Comparison of ENCODE assay signal across 2 cellular contexts in genomic region chr6:43738267-43738676, GRCh38.
TF ChIP-seq lines count a peak whose summit lies in the region.

No MANE protein-coding gene starts in this region.

TF ChIP-seq in HEK293, 187 proteins besides CTCF, POLR2A, EP300 and RAD21 (continued from another document):
- TF ChIP-seq ZSCAN4 (tag by site-specific recombination; IDR thresholded peaks at IDR 0.05) (peak; percentile 95), ZNF596 (tag by site-specific recombination; IDR thresholded peaks at IDR 0.05) (no peak)

TF ChIP-seq in GM23338, 12 proteins besides CTCF, POLR2A, EP300 and RAD21 (continued from another document):
- no peak for TF ChIP-seq REST (IDR thresholded peaks at IDR 0.05; ENCODE audit: unreplicated experiment)
- no peak for TF ChIP-seq EZH2phosphoT487 (IDR thresholded peaks at IDR 0.05; ENCODE audit: unreplicated experiment)
- TF ChIP-seq ETS1 (IDR thresholded peaks at IDR 0.05), result no peak
- TF ChIP-seq STAT1 (IDR thresholded peaks at IDR 0.05; ENCODE audit: unreplicated experiment), result no peak
- TF ChIP-seq NANOG (IDR thresholded peaks at IDR 0.05; ENCODE audit: borderline replicate concordance), result no peak
- TF ChIP-seq ZNF331 (CRISPR knock-in tag; IDR thresholded peaks at IDR 0.05; ENCODE audit: low read depth), result no peak
